In the genomic region with DNA sequence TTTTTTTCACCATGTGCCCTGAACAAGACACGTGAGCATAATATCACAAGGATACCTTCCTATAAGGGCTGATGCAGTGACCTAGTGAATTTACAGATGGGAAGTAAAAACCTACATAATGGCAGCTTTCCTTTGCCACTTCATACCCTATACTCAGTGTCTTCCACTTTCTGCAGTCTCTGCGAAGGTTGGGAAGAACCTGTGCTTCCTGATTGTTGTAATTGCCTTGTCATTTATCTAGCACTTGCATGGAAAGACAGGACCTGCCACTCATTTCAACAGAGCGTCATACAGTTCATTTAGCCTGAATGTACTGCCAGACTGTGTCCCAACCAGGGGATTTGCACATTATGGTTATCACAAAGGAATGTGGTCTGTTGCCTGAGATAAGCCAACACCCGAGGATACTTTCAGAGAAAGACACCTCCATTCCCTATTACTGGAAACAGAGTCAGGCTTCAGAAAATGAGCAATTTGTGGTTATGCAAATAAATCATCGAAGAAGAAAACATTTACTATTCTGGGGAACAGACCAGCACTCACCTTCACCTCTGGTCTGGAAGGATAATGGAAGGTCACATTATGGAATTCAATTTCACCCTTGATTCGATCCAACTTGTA, we compare ENCODE assay signal across 1 cellular context.
TF ChIP-seq lines count a peak whose summit lies in the region.

No MANE protein-coding gene starts in this region.

TF ChIP-seq in GM23338, 12 proteins besides CTCF, POLR2A, EP300 and RAD21:
- TF ChIP-seq, protein P1, sequence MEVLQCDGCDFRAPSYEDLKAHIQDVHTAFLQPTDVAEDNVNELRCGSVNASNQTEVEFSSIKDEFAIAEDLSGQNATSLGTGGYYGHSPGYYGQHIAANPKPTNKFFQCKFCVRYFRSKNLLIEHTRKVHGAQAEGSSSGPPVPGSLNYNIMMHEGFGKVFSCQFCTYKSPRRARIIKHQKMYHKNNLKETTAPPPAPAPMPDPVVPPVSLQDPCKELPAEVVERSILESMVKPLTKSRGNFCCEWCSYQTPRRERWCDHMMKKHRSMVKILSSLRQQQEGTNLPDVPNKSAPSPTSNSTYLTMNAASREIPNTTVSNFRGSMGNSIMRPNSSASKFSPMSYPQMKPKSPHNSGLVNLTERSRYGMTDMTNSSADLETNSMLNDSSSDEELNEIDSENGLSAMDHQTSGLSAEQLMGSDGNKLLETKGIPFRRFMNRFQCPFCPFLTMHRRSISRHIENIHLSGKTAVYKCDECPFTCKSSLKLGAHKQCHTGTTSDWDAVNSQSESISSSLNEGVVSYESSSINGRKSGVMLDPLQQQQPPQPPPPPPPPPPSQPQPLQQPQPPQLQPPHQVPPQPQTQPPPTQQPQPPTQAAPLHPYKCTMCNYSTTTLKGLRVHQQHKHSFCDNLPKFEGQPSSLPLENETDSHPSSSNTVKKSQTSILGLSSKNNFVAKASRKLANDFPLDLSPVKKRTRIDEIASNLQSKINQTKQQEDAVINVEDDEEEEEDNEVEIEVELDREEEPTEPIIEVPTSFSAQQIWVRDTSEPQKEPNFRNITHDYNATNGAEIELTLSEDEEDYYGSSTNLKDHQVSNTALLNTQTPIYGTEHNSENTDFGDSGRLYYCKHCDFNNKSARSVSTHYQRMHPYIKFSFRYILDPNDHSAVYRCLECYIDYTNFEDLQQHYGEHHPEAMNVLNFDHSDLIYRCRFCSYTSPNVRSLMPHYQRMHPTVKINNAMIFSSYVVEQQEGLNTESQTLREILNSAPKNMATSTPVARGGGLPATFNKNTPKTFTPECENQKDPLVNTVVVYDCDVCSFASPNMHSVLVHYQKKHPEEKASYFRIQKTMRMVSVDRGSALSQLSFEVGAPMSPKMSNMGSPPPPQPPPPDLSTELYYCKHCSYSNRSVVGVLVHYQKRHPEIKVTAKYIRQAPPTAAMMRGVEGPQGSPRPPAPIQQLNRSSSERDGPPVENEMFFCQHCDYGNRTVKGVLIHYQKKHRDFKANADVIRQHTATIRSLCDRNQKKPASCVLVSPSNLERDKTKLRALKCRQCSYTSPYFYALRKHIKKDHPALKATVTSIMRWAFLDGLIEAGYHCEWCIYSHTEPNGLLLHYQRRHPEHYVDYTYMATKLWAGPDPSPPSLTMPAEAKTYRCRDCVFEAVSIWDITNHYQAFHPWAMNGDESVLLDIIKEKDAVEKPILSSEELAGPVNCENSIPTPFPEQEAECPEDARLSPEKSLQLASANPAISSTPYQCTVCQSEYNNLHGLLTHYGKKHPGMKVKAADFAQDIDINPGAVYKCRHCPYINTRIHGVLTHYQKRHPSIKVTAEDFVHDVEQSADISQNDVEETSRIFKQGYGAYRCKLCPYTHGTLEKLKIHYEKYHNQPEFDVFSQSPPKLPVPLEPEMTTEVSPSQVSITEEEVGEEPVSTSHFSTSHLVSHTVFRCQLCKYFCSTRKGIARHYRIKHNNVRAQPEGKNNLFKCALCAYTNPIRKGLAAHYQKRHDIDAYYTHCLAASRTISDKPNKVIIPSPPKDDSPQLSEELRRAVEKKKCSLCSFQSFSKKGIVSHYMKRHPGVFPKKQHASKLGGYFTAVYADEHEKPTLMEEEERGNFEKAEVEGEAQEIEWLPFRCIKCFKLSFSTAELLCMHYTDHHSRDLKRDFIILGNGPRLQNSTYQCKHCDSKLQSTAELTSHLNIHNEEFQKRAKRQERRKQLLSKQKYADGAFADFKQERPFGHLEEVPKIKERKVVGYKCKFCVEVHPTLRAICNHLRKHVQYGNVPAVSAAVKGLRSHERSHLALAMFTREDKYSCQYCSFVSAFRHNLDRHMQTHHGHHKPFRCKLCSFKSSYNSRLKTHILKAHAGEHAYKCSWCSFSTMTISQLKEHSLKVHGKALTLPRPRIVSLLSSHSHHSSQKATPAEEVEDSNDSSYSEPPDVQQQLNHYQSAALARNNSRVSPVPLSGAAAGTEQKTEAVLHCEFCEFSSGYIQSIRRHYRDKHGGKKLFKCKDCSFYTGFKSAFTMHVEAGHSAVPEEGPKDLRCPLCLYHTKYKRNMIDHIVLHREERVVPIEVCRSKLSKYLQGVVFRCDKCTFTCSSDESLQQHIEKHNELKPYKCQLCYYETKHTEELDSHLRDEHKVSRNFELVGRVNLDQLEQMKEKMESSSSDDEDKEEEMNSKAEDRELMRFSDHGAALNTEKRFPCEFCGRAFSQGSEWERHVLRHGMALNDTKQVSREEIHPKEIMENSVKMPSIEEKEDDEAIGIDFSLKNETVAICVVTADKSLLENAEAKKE (CRISPR knock-in tag; IDR thresholded peaks at IDR 0.05): no peak
- no peak for TF ChIP-seq STAT1 (IDR thresholded peaks at IDR 0.05; ENCODE audit: unreplicated experiment)
